In the genomic region with DNA sequence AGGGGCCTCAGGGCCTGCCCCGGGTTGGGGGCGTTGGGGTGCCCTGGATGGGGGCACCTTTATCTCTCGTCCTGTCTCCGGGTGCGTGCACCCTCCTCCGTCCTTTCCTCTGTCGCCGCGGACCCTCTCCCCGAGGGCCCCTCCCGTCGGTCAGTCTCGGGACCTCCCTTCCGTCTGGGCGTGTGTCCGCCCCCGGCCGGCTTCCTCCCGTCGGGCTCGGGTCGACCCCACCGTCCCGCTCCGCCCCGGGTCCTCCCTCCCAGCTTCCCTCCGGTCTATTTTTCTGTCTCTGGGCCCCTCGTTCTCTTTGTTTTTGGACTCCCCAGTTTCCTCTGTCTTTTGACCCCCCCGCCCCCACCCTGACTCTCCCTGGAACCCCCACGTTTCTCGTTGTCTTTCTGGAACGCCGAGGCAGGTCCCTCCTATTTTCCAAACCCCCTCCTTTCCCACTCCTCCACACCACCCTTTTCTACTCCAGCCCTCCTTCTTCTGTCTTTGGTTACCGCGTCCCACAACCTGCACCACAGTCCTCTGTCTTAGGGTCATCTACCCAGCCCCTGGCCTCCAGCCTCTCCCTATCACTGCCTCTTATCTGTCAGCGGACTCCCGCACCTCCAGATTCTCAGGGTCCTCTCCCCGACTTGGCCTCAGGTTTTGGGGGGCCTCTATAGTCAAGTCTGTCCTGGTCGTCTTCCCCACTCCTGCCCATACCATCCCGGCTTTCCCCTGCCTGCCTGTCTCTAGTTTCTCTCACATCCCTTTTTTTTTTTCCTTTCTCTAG, we compare ENCODE assay signal across 8 cellular contexts. TPM values are rescaled to one million over a fixed set of nuclear protein-coding genes. Genes with fewer than 3 reads are reported as not detected.
DNase-seq lines count a peak whose midpoint lies in the region; ATAC-seq, FAIRE-seq and TF ChIP-seq lines count a peak whose summit lies in the region.

No MANE protein-coding gene starts in this region.

- H3K9me3 ChIP-seq in right atrium auricular region (no peaks in the 10 kb centered on the region), gastrocnemius medialis (no peaks in the 10 kb centered on the region)

- peaks cover 75% of the 10 kb centered on the region for H3K36me3 Mint-ChIP-seq in Calu3 (ENCODE audit: insufficient read depth, unreplicated experiment)
- peaks cover 5% of the 10 kb centered on the region for H3K36me3 Mint-ChIP-seq in activated naive CD8-positive, alpha-beta T cell

- H3K4me1 Mint-ChIP-seq in Calu3 (ENCODE audit: low read depth, unreplicated experiment): peaks cover 62% of the 10 kb centered on the region
- H3K4me1 Mint-ChIP-seq in activated naive CD8-positive, alpha-beta T cell (ENCODE audit: low read depth): peaks cover 60% of the 10 kb centered on the region

- no peak for TF ChIP-seq CTCF in Calu3 (IDR thresholded peaks at IDR 0.05; ENCODE audit: unreplicated experiment)
- no peak for TF ChIP-seq CTCF in right atrium auricular region (IDR thresholded peaks at IDR 0.05)
- no peak for TF ChIP-seq CTCF in gastrocnemius medialis (IDR thresholded peaks at IDR 0.05 in 4 of 5, conservative IDR thresholded peaks at IDR 0.05 in 1 of 5)

- peak overlapping the region; percentile 95 for H3K27ac Mint-ChIP-seq in Calu3 (ENCODE audit: unreplicated experiment)
- peak overlapping the region; percentile 91 for H3K27ac Mint-ChIP-seq in activated naive CD8-positive, alpha-beta T cell

- H3K9me3 Mint-ChIP-seq in Calu3 (ENCODE audit: low read depth, unreplicated experiment): no peaks in the 10 kb centered on the region
- H3K9me3 Mint-ChIP-seq in activated naive CD8-positive, alpha-beta T cell (ENCODE audit: low read depth): no peaks in the 10 kb centered on the region

- DNase-seq in Calu3 (peak; percentile 40), HTR-8/SVneo (ENCODE audit: insufficient read length, low spot score) (peak; percentile 24), right atrium auricular region (ENCODE audit: low spot score) (no peak), gastrocnemius medialis (peak in 1 of 2 donors; percentile 42), NCI-H1694 treated with DMSO at 0.1 percent for 48 hours (lab: John Stamatoyannopoulos, UW) (no peak), NCI-H2029 treated with DMSO at 0.1 percent for 48 hours (lab: John Stamatoyannopoulos, UW) (no peak)

- BruUV-seq in Calu3 (replicated peaks; lab: Mats Ljungman, UMichigan): no TSS peak

- no peak for TF ChIP-seq POLR2A in gastrocnemius medialis (IDR thresholded peaks at IDR 0.05)

- no peak for FAIRE-seq in HTR-8/SVneo (lab: Jason Lieb, UNC)

- H3K4me1 ChIP-seq in right atrium auricular region (peaks cover 3 to 58% of the 10 kb centered on the region in 2 donors), gastrocnemius medialis (peaks cover 49 to 56% of the 10 kb centered on the region in 2 donors)

- H3K4me3 Mint-ChIP-seq in Calu3 (ENCODE audit: low read depth, unreplicated experiment): peak overlapping the region; percentile 88
- peak overlapping the region; percentile 94 for H3K4me3 Mint-ChIP-seq in activated naive CD8-positive, alpha-beta T cell

- H3K36me3 ChIP-seq in right atrium auricular region: peaks cover 21% of the 10 kb centered on the region
- peaks cover 0 to 12% of the 10 kb centered on the region in 2 donors for H3K36me3 ChIP-seq in gastrocnemius medialis

- H3K27me3 ChIP-seq in right atrium auricular region (no peaks in the 10 kb centered on the region), gastrocnemius medialis (no peaks in the 10 kb centered on the region)

- H3K4me3 ChIP-seq in right atrium auricular region: peak overlapping the region; percentile 80 to 99
- peak overlapping the region; percentile 86 to 96 (median 92) for H3K4me3 ChIP-seq in gastrocnemius medialis

- ATAC-seq in gastrocnemius medialis (no peak), GM18519 (IDR thresholded peaks at IDR 0.05; ENCODE audit: low FRiP score, unreplicated experiment) (no peak)

- peak overlapping the region; percentile 96 to 98 for H3K27ac ChIP-seq in right atrium auricular region
- peak overlapping the region; percentile 94 to 96 (median 96) for H3K27ac ChIP-seq in gastrocnemius medialis

- CTCF ChIA-PET in Calu3 (lab: Charles Lee): interaction anchor here (2.8 kb wide), 1 partner anchor 22 kb away, joined by 15 read pairs; a partner anchor contains a TSS

- H3K27me3 Mint-ChIP-seq in Calu3 (ENCODE audit: unreplicated experiment): no peaks in the 10 kb centered on the region
- no peaks in the 10 kb centered on the region for H3K27me3 Mint-ChIP-seq in activated naive CD8-positive, alpha-beta T cell

- intact Hi-C loops in Calu3 (cut with micrococcal nuclease; ENCODE audit: unreplicated experiment): loop anchor here (5.0 kb wide), 1 partner anchor 47 kb away; a partner anchor contains a TSS
- intact Hi-C loops in gastrocnemius medialis (cut with DNase I; ENCODE audit: low total_unique reads): loop anchor here (1.0 to 5.0 kb wide), 2 partner anchors 83 to 332 kb away; a partner anchor contains a TSS

- in situ Hi-C loops in gastrocnemius medialis (cut with MboI; ENCODE audit: low sequenced_read_pairs in 4 of 4): no loop called here

RNA-seq across cellular contexts. Expression of a gene that starts 0.8 kb away (rescaled TPM):
- total RNA-seq in Calu3 (2022): 95.4 and 109 TPM in 2 replicates
- total RNA-seq in right atrium auricular region: 10 to 100 TPM; 41.7 to 61.3 TPM
- 10 to 100 TPM; 42.7 to 56.6 (median 47.9) TPM for total RNA-seq in gastrocnemius medialis

RNA-seq across cellular contexts. Expression of a gene that starts 21.7 kb away (rescaled TPM):
- 21.0 and 22.7 TPM in 2 replicates for total RNA-seq in Calu3 (2022)
- total RNA-seq in right atrium auricular region: 10 to 100 TPM; 14.6 to 23.6 TPM
- total RNA-seq in gastrocnemius medialis: 10 to 100 TPM; 14.9 to 27.2 (median 19.7) TPM

RNA-seq across cellular contexts. Expression of a gene that starts 24.4 kb away (rescaled TPM):
- total RNA-seq in Calu3 (2022) (30.2 and 49.3 TPM in 2 replicates), right atrium auricular region (1 to 10 TPM in 1 of 2 donors, not detected in 1; 3.5 TPM), gastrocnemius medialis (not detected)

RNA-seq across cellular contexts. Expression of a gene that starts 48.7 kb away (rescaled TPM):
- total RNA-seq in Calu3 (2022) (95.4 and 102 TPM in 2 replicates), right atrium auricular region (10 to 100 TPM; 30.7 to 32.9 TPM), gastrocnemius medialis (10 to 100 TPM; 24.3 to 35.2 (median 27.3) TPM)

RNA-seq across cellular contexts. Expression of a gene that starts 49.5 kb away (rescaled TPM):
- total RNA-seq in Calu3 (2022) (17.8 and 20.2 TPM in 2 replicates), right atrium auricular region (1 to 10 TPM; 3.7 to 5.3 TPM), gastrocnemius medialis (10 to 100 TPM in 1 of 4 donors, 1 to 10 TPM in 3; 4.2 to 14.6 (median 6.2) TPM)

Comparison
In these comparisons a context has a peak if more than half of its experiments do, and no peak if none do; other contexts are left out.
1. DNase-seq: peak in Calu3 (single experiment) and HTR-8/SVneo (single experiment); none in right atrium auricular region (single experiment), NCI-H1694 treated with DMSO at 0.1 percent for 48 hours (single experiment) and NCI-H2029 treated with DMSO at 0.1 percent for 48 hours (single experiment).